Comparison of ENCODE assay signal across 9 cellular contexts in the genomic region with DNA sequence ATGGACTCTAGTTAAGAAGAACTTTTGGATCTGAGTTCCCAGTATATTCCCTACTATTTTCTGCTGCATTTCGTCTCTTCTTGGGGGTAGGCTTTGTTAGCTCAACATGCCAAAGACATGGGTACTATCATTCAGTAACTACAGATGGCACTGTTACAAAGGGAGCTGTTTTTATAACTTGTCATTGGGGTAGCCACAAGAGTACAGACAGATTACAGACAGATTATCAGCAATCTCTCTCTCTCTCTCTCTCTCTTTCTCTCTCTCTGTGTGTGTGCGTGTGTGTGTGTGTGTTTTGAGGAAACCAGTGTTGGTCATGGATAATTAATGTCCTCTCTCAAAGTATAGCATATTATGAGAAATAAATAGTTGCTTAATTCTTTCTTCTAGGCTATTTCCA.
A peak's percentile ranks its signal among the peaks of the same experiment; 100 is the strongest.
DNase-seq lines count a peak whose midpoint lies in the region; ATAC-seq, FAIRE-seq and TF ChIP-seq lines count a peak whose summit lies in the region.
"Had no signal": no experiment of that assay in that cellular context is flagged by ENCODE, and none has a peak within 500 bp of the region (broad histone marks: within the 10 kb centered on the region; RNA-seq: fewer than 3 reads in every experiment).

No MANE protein-coding gene starts in this region.

- TF ChIP-seq CTCF in LNCAP (IDR thresholded peaks at IDR 0.05): peak; percentile 53; the same call in 1 of the 2 replicates
- peak; percentile 37 for TF ChIP-seq CTCF in brain microvascular endothelial cell (IDR thresholded peaks at IDR 0.05; ENCODE audit: low read depth, low read length, missing control alignments)

- ATAC-seq in HG02884 (IDR thresholded peaks at IDR 0.05; ENCODE audit: unreplicated experiment) (no peak), HG02973 (IDR thresholded peaks at IDR 0.05; ENCODE audit: unreplicated experiment) (no peak)

- no peak for TF ChIP-seq POLR2A in GM12892 (IDR thresholded peaks at IDR 0.05; ENCODE audit: low read depth, low read length)

- in situ Hi-C loops in Caki2 (cut with HindIII; ENCODE audit: low pct_unique_long_range_greater_than_20kb, low sequenced_read_pairs) (no loop called here), brain microvascular endothelial cell (cut with HindIII; ENCODE audit: low pct_ligation_motif_present, low sequenced_read_pairs) (no loop called here)

- FAIRE-seq in GM12892 (lab: Jason Lieb, UNC): no peak

- DNase-seq in Caki2 (ENCODE audit: low read depth) (peak; percentile 14), brain microvascular endothelial cell (peak; percentile 33), midbrain (lab: John Stamatoyannopoulos, UW) (peak; percentile 35), GM12892 (ENCODE audit: insufficient read length) (no peak)
- no peak for DNase-seq in stimulated activated CD4-positive, alpha-beta T cell treated with anti-CD3 and anti-CD28 coated beads, Interleukin-2, amount 100 ng/mL, for 48 hours
- DNase-seq: NCI-H146 had no signal

- no peak overlapping the region for H3K27ac ChIP-seq in brain microvascular endothelial cell

- no peak overlapping the region for H3K4me3 ChIP-seq in brain microvascular endothelial cell (ENCODE audit: low read depth, low read length)

- no peaks in the 10 kb centered on the region for H3K36me3 ChIP-seq in brain microvascular endothelial cell (replicated peaks)

- no peaks in the 10 kb centered on the region for H3K27me3 ChIP-seq in brain microvascular endothelial cell (replicated peaks)

Comparison
In these comparisons a context has a peak if more than half of its experiments do, and no peak if none do; other contexts are left out.
1. DNase-seq: peak in Caki2 (single experiment), brain microvascular endothelial cell (single experiment) and midbrain (single experiment); none in stimulated activated CD4-positive, alpha-beta T cell treated with anti-CD3 and anti-CD28 coated beads, Interleukin-2, amount 100 ng/mL, for 48 hours (0 of 2) and GM12892 (single experiment).